12 cellular contexts compared by ENCODE assay signal in genomic region chr7:100567751-100568175, GRCh38. TPM values are rescaled to one million over a fixed set of nuclear protein-coding genes. Genes with fewer than 3 reads are reported as not detected.
DNase-seq lines count a peak whose midpoint lies in the region; ATAC-seq and TF ChIP-seq lines count a peak whose summit lies in the region.
"Had no signal": no experiment of that assay in that cellular context is flagged by ENCODE, and none has a peak within 500 bp of the region (broad histone marks: within the 10 kb centered on the region; RNA-seq: fewer than 3 reads in every experiment).

No MANE protein-coding gene starts in this region.

- H3K9me3 Mint-ChIP-seq in chondrocyte (ENCODE audit: low read depth) = no peaks in the 10 kb centered on the region

- H3K4me2 ChIP-seq in SK-N-SH = no peak overlapping the region

- CTCF ChIA-PET in SK-N-SH (lab: Yijun Ruan, JAX) = interaction anchor here (1.0 to 16.6 kb wide), 11 partner anchors 9 to 157 kb away, joined by 3 to 398 read pairs (median 34); partner anchors contain the start of genes AGFG2, FBXO24, GIGYF1 and LRCH4

- intact Hi-C loops in adrenal gland (cut with DNase I) = no loop called here
- intact Hi-C loops in spleen (cut with DNase I; ENCODE audit: low total_unique reads) = no loop called here

- H3F3A ChIP-seq in SK-N-SH (replicated peaks; ENCODE audit: insufficient read depth) = peaks cover 9% of the 10 kb centered on the region

- no peak overlapping the region for H3K27ac Mint-ChIP-seq in chondrocyte (ENCODE audit: unreplicated experiment)

- H3K27me3 ChIP-seq in SK-N-SH (ENCODE audit: insufficient read depth) = no peaks in the 10 kb centered on the region
- no peaks in the 10 kb centered on the region for H3K27me3 ChIP-seq in adrenal gland
- H3K27me3 ChIP-seq in spleen (replicated peaks in 1 of 7) = peaks cover 0 to 17% (median 0%) of the 10 kb centered on the region in 7 donors
- H3K27me3 ChIP-seq: tibial artery had no signal

- no peak for TF ChIP-seq POLR2A in adrenal gland (IDR thresholded peaks at IDR 0.05)
- TF ChIP-seq POLR2A in spleen (IDR thresholded peaks at IDR 0.05) = no peak

- H3K4me1 Mint-ChIP-seq in chondrocyte (ENCODE audit: low read depth) = peaks cover 3% of the 10 kb centered on the region

- no peak for TF ChIP-seq EP300 in SK-N-SH (IDR thresholded peaks at IDR 0.05; ENCODE audit: borderline replicate concordance in 1 of 2, low read depth in 1 of 2, low read length in 1 of 2)

- H3K27me3 Mint-ChIP-seq in chondrocyte (ENCODE audit: low read depth) = no peaks in the 10 kb centered on the region

- H3K36me3 Mint-ChIP-seq in chondrocyte (ENCODE audit: low read depth) = peaks cover 1% of the 10 kb centered on the region

- H3K4me1 ChIP-seq in SK-N-SH (ENCODE audit: control insufficient read depth in 1 of 2, insufficient read depth in 2 of 2, low read depth in 1 of 2, low read length in 1 of 2) (peaks cover 0 to 44% of the 10 kb centered on the region in 2 experiments; a peak in 1 of 4 replicates), adrenal gland (replicated peaks in 1 of 2) (peaks cover 40 to 52% of the 10 kb centered on the region in 2 donors), spleen (peaks cover 30 to 84% (median 58%) of the 10 kb centered on the region in 6 donors)

- WGBS in SK-N-SH (ENCODE audit: low lambda C conversion rate) = 83% methylated on average over 2 of the region's 3 CpGs
- WGBS in adrenal gland, 4 donors = 10 to 24% (median 16%) methylated on average over 1 to 3 of the region's 3 CpGs
- WGBS in spleen, 5 donors = 11 to 32% (median 19%) methylated on average over 3 of the region's 3 CpGs

- no peaks in the 10 kb centered on the region for H4K20me1 ChIP-seq in SK-N-SH (ENCODE audit: insufficient read depth)

- H2AFZ ChIP-seq in SK-N-SH (ENCODE audit: low read depth) = no peak overlapping the region

- no peak overlapping the region for H3K4me3 Mint-ChIP-seq in chondrocyte (ENCODE audit: unreplicated experiment)

- TF ChIP-seq RAD21 in SK-N-SH (IDR thresholded peaks at IDR 0.05; ENCODE audit: low read length) = no peak

- no peak overlapping the region for H3K27ac ChIP-seq in SK-N-SH (ENCODE audit: low read depth in 2 of 2, low read length in 1 of 2)
- peak overlapping the region; percentile 23 to 95 (median 82) for H3K27ac ChIP-seq in adrenal gland
- peak overlapping the region; percentile 29 to 85 (median 68) for H3K27ac ChIP-seq in spleen
- H3K27ac ChIP-seq: epithelial cell of prostate, tibial artery had no signal

- no peak overlapping the region for H3K9ac ChIP-seq in SK-N-SH

- ATAC-seq in SK-N-SH treated with all-trans-retinoic acid at 6 μM for 48 hours (no peak), HG03354 (IDR thresholded peaks at IDR 0.05; ENCODE audit: poor library complexity, severe bottlenecking, unreplicated experiment) (peak; percentile 35)

- DNase-seq in SK-N-SH (peak; percentile 29), adrenal gland (peak in 6 of 7 donors; percentile 60 to 82 (median 71)), spleen (peak; percentile 78), chondrocyte (ENCODE audit: low spot score) (no peak), GM19240 (ENCODE audit: insufficient read length, low spot score) (no peak), AG20443 (ENCODE audit: low spot score) (no peak)
- DNase-seq: NCI-H2171 treated with DMSO at 0.1 percent for 48 hours, SHP77 had no signal

- H3K36me3 ChIP-seq in SK-N-SH (replicated peaks in 1 of 2; ENCODE audit: control insufficient read depth in 1 of 2, insufficient read depth in 2 of 2, low read length in 1 of 2) (peaks cover 0 to 3% of the 10 kb centered on the region in 2 experiments), adrenal gland (replicated peaks in 1 of 2) (peaks cover 0 to 26% of the 10 kb centered on the region in 2 donors), spleen (peaks cover 0 to 33% (median 10%) of the 10 kb centered on the region in 6 donors)

- H3K4me3 ChIP-seq in SK-N-SH (ENCODE audit: low read depth in 2 of 2, low read length in 1 of 2) (no peak overlapping the region), adrenal gland (no peak overlapping the region), spleen (no peak overlapping the region)
- H3K4me3 ChIP-seq: tibial artery had no signal

- no peaks in the 10 kb centered on the region for H3K9me3 ChIP-seq in SK-N-SH
- H3K9me3 ChIP-seq in adrenal gland (replicated peaks in 1 of 3) = no peaks in the 10 kb centered on the region
- no peaks in the 10 kb centered on the region for H3K9me3 ChIP-seq in spleen
- H3K9me3 ChIP-seq: tibial artery had no signal

- H3K9me2 ChIP-seq in SK-N-SH = no peaks in the 10 kb centered on the region

- H3K79me2 ChIP-seq in SK-N-SH (ENCODE audit: insufficient read depth) = no peaks in the 10 kb centered on the region

- POLR2A ChIA-PET in SK-N-SH (lab: Yijun Ruan, JAX) = no interaction called here

- TF ChIP-seq CTCF in SK-N-SH (IDR thresholded peaks at IDR 0.05) (no peak), adrenal gland (IDR thresholded peaks at IDR 0.05) (no peak), spleen (IDR thresholded peaks at IDR 0.05 in 8 of 11, conservative IDR thresholded peaks at IDR 0.05 in 3 of 11) (no peak), chondrocyte (IDR thresholded peaks at IDR 0.05) (no peak)

TF ChIP-seq in SK-N-SH, 30 proteins besides CTCF, POLR2A, EP300 and RAD21 (continues in another document):
- TF ChIP-seq PBX3 (IDR thresholded peaks at IDR 0.05) = no peak
- no peak for TF ChIP-seq RCOR1 (IDR thresholded peaks at IDR 0.05; ENCODE audit: low read length)

TF ChIP-seq in SK-N-SH treated with all-trans-retinoic acid at 6 μM for 48 hours, 23 proteins besides CTCF, POLR2A, EP300 and RAD21 (continues in another document):
- TF ChIP-seq TSHZ2 (CRISPR knock-in tag; IDR thresholded peaks at IDR 0.05) = no peak

RNA-seq across cellular contexts. Expression of gene SAP25, which starts 5.9 kb away (rescaled TPM):
- polyA plus RNA-seq in SK-N-SH (2012; rRNA removed) (1.0 and 1.2 TPM in 2 replicates), adrenal gland (10 to 100 TPM in 1 of 3 donors, 1 to 10 TPM in 1, not detected in 1; 3.6 to 11.3 TPM), spleen (10 to 100 TPM; 25.3 to 75.6 (median 50.6) TPM)
- 0.18 TPM in 1 of 2 replicates, not detected in the other for polyA plus RNA-seq in SK-N-SH (2012; cell fraction: cytosol; rRNA removed)
- polyA plus RNA-seq in SK-N-SH (2012; cell fraction: nucleus; rRNA removed) = 8.7 and 22.8 TPM in 2 replicates
- total RNA-seq in adrenal gland (1 to 10 TPM in 3 of 8 donors, under 1 TPM in 2, not detected in 3; 0.69 to 5.1 (median 1.5) TPM), spleen (10 to 100 TPM; 11.0 to 28.4 (median 21.1) TPM), chondrocyte (0.70 to 1.1 TPM in 2 of 3 replicates, not detected in the other)

RNA-seq across cellular contexts. Expression of gene LRCH4, which starts 18.2 kb away (rescaled TPM):
- 24.2 and 29.8 TPM in 2 replicates for polyA plus RNA-seq in SK-N-SH (2012; rRNA removed)
- polyA plus RNA-seq in SK-N-SH (2012; cell fraction: cytosol; rRNA removed) = 6.4 and 8.9 TPM in 2 replicates
- 189 and 213 TPM in 2 replicates for polyA plus RNA-seq in SK-N-SH (2012; cell fraction: nucleus; rRNA removed)
- total RNA-seq in adrenal gland = 100 to 1,000 TPM in 1 of 8 donors, 10 to 100 TPM in 7; 31.7 to 128 (median 59.8) TPM
- 100 to 1,000 TPM in 2 of 3 donors, 10 to 100 TPM in 1; 15.0 to 235 (median 109) TPM for polyA plus RNA-seq in adrenal gland
- 100 to 1,000 TPM; 145 to 333 (median 186) TPM for total RNA-seq in spleen
- polyA plus RNA-seq in spleen = 100 to 1,000 TPM; 151 to 310 (median 269) TPM
- 42.0 to 45.8 TPM (median 43.9 TPM) in 3 replicates for total RNA-seq in chondrocyte

RNA-seq across cellular contexts. Expression of gene FBXO24, which starts 18.4 kb away (rescaled TPM):
- 0.71 and 0.94 TPM in 2 replicates for polyA plus RNA-seq in SK-N-SH (2012; rRNA removed)
- polyA plus RNA-seq in SK-N-SH (2012; cell fraction: cytosol; rRNA removed) = 0.52 and 0.54 TPM in 2 replicates
- polyA plus RNA-seq in SK-N-SH (2012; cell fraction: nucleus; rRNA removed) = 3.3 and 3.7 TPM in 2 replicates
- 1 to 10 TPM in 3 of 8 donors, under 1 TPM in 3, not detected in 2; 0.24 to 1.4 (median 0.89) TPM for total RNA-seq in adrenal gland
- polyA plus RNA-seq in adrenal gland = 1 to 10 TPM in 2 of 3 donors, under 1 TPM in 1; 0.16 to 2.8 (median 1.5) TPM
- total RNA-seq in spleen = 1 to 10 TPM in 4 of 7 donors, under 1 TPM in 2, not detected in 1; 0.54 to 1.5 (median 1.2) TPM
- polyA plus RNA-seq in spleen = 1 to 10 TPM in 2 of 3 donors, under 1 TPM in 1; 0.67 to 1.6 (median 1.2) TPM
- total RNA-seq in chondrocyte = 0.57 to 1.2 TPM (median 0.82 TPM) in 3 replicates

RNA-seq across cellular contexts. Expression of gene AGFG2, which starts 28.8 kb away (rescaled TPM):
- polyA plus RNA-seq in SK-N-SH (2012; rRNA removed) (16.1 and 23.1 TPM in 2 replicates), adrenal gland (10 to 100 TPM; 14.0 to 61.5 (median 30.9) TPM), spleen (10 to 100 TPM; 14.2 to 57.1 (median 17.4) TPM)
- 9.1 and 10.0 TPM in 2 replicates for polyA plus RNA-seq in SK-N-SH (2012; cell fraction: cytosol; rRNA removed)
- polyA plus RNA-seq in SK-N-SH (2012; cell fraction: nucleus; rRNA removed) = 29.2 and 35.1 TPM in 2 replicates
- total RNA-seq in adrenal gland (100 to 1,000 TPM in 6 of 8 donors, 10 to 100 TPM in 2; 42.8 to 175 (median 151) TPM), spleen (100 to 1,000 TPM in 1 of 7 donors, 10 to 100 TPM in 6; 28.2 to 110 (median 52.3) TPM), chondrocyte (7.7 to 8.2 TPM (median 7.8 TPM) in 3 replicates)

RNA-seq across cellular contexts. Expression of gene PCOLCE, which starts 34.4 kb away (rescaled TPM):
- 190 and 448 TPM in 2 replicates for polyA plus RNA-seq in SK-N-SH (2012; rRNA removed)
- 153 and 201 TPM in 2 replicates for polyA plus RNA-seq in SK-N-SH (2012; cell fraction: cytosol; rRNA removed)
- polyA plus RNA-seq in SK-N-SH (2012; cell fraction: nucleus; rRNA removed) = 1,146 and 1,459 TPM in 2 replicates
- total RNA-seq in adrenal gland = 100 to 1,000 TPM in 2 of 8 donors, 10 to 100 TPM in 6; 42.0 to 369 (median 71.9) TPM
- polyA plus RNA-seq in adrenal gland = 100 to 1,000 TPM in 2 of 3 donors, 10 to 100 TPM in 1; 21.5 to 222 (median 184) TPM
- total RNA-seq in spleen = 10 to 100 TPM in 6 of 7 donors, 1 to 10 TPM in 1; 7.1 to 31.4 (median 21.9) TPM
- polyA plus RNA-seq in spleen = 10 to 100 TPM; 29.0 to 38.7 (median 30.2) TPM
- 153 to 203 TPM (median 153 TPM) in 3 replicates for total RNA-seq in chondrocyte

Comparison
In these comparisons a context has a peak if more than half of its experiments do, and no peak if none do; other contexts are left out.
1. DNase-seq: peak in SK-N-SH (single experiment), adrenal gland (6 of 7) and spleen (single experiment); none in chondrocyte (single experiment), GM19240 (single experiment) and AG20443 (single experiment).
2. H3K27ac ChIP-seq: peak in adrenal gland (5 of 5) and spleen (8 of 8); none in SK-N-SH (0 of 2).